ENCODE assay signal across 35 cellular contexts in genomic region chr1:117320515-117320914, GRCh38.
"Had no signal": no experiment of that assay in that cellular context is flagged by ENCODE, and none has a peak within 500 bp of the region (broad histone marks: within the 10 kb centered on the region; RNA-seq: fewer than 3 reads in every experiment).

No MANE protein-coding gene starts in this region.

- H3K4me3 ChIP-seq: MG63 had no signal

- DNase-seq: Karpas-422, Kasumi-1, MG63, MM.1S, MV-4-11, NCI-H1048, NCI-H1092, NCI-H1092 treated with DMSO at 0.1 percent for 48 hours, NCI-H1105, NCI-H1105 treated with DMSO at 0.1 percent for 48 hours, NCI-H1417, NCI-H1417 treated with DMSO at 0.1 percent for 48 hours, NCI-H1436, NCI-H1436 treated with DMSO at 0.1 percent for 48 hours, NCI-H146, NCI-H1694, NCI-H1694 treated with DMSO at 0.1 percent for 48 hours, NCI-H187, NCI-H187 treated with DMSO at 0.1 percent for 48 hours, NCI-H1930, NCI-H2029, NCI-H2029 treated with DMSO at 0.1 percent for 48 hours, NCI-H2081, NCI-H2081 treated with DMSO at 0.1 percent for 48 hours, NCI-H2107, NCI-H2171, NCI-H2171 treated with DMSO at 0.1 percent for 48 hours, NCI-H2227 treated with DMSO at 0.1 percent for 48 hours, NCI-H226, NCI-H345, NCI-H446, NCI-H446 treated with DMSO at 0.1 percent for 48 hours, NCI-H510A, NCI-H510A treated with DMSO at 0.1 percent for 48 hours, NCI-H524 had no signal

- H3K9me3 ChIP-seq: MG63 had no signal

- H3K36me3 ChIP-seq: MG63 had no signal
